Comparison of ENCODE assay signal across 23 cellular contexts in the genomic region with DNA sequence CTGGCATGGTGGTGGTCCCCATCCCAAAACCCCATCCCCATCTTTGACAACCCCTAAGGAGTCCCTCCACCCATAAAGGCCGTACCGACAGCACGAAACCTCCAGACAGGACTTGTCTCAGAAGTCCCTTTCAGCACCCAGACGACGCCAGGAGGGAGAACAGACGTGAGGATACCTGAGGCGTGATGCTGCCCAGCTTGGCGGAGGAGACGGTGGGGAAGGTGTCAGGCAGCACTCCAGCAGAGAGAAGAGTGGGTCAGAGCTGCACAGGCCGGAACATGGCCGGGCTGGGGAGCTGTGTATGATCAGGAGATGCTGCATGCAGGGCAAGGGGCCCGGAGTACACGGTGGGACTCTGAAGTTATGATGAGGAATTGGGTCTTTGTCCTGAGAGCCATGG.
"Had no signal": no experiment of that assay in that cellular context is flagged by ENCODE, and none has a peak within 500 bp of the region (broad histone marks: within the 10 kb centered on the region; RNA-seq: fewer than 3 reads in every experiment).

No MANE protein-coding gene starts in this region.

- H3K4me1 ChIP-seq: gastroesophageal sphincter, heart left ventricle, left ventricle myocardium inferior, lower lobe of right lung, pancreas, right atrium auricular region, transverse colon, vagina had no signal

- H3K9me3 Mint-ChIP-seq: natural killer cell; stimulated activated naive B cell treated with anti-CD40 and anti-IgM and Interleukin-4, amounts not matched to agents 10 μg/mL and 1 μg/mL and 100 μg/mL, for 72 hours; stimulated activated naive CD8-positive, alpha-beta T cell treated with anti-CD3 and anti-CD28 coated beads, Interleukin-15, Interleukin-2, amounts not matched to agents 100 ng/mL and 50 ng/mL, for 24 hours had no signal

- H3K9me3 ChIP-seq: gastroesophageal sphincter, heart left ventricle, left ventricle myocardium inferior, lower lobe of right lung, neutrophil, pancreas, prostate gland, right atrium auricular region, transverse colon, vagina had no signal

- H3K27ac Mint-ChIP-seq: natural killer cell; stimulated activated naive B cell treated with anti-CD40 and anti-IgM and Interleukin-4, amounts not matched to agents 10 μg/mL and 1 μg/mL and 100 μg/mL, for 72 hours; stimulated activated naive CD8-positive, alpha-beta T cell treated with anti-CD3 and anti-CD28 coated beads, Interleukin-15, Interleukin-2, amounts not matched to agents 100 ng/mL and 50 ng/mL, for 24 hours had no signal

- H3K4me3 ChIP-seq: dorsolateral prefrontal cortex, gastroesophageal sphincter, heart left ventricle, hepatocyte, left ventricle myocardium inferior, lower lobe of right lung, pancreas, prostate gland, right atrium auricular region, transverse colon, vagina had no signal

- H3K36me3 ChIP-seq: gastroesophageal sphincter, heart left ventricle, left ventricle myocardium inferior, lower lobe of right lung, neutrophil, pancreas, prostate gland, right atrium auricular region, transverse colon, vagina had no signal

- H3K4me3 Mint-ChIP-seq: natural killer cell; stimulated activated naive B cell treated with anti-CD40 and anti-IgM and Interleukin-4, amounts not matched to agents 10 μg/mL and 1 μg/mL and 100 μg/mL, for 72 hours; stimulated activated naive CD8-positive, alpha-beta T cell treated with anti-CD3 and anti-CD28 coated beads, Interleukin-15, Interleukin-2, amounts not matched to agents 100 ng/mL and 50 ng/mL, for 24 hours had no signal

- H3K36me3 Mint-ChIP-seq: natural killer cell; stimulated activated naive B cell treated with anti-CD40 and anti-IgM and Interleukin-4, amounts not matched to agents 10 μg/mL and 1 μg/mL and 100 μg/mL, for 72 hours had no signal

- H3K27ac ChIP-seq: epithelial cell of prostate, gastroesophageal sphincter, heart left ventricle, hepatocyte, left ventricle myocardium inferior, lower lobe of right lung, neutrophil, pancreas, prostate gland, right atrium auricular region, transverse colon, vagina had no signal

- H3K27me3 ChIP-seq: dorsolateral prefrontal cortex, pancreas, right atrium auricular region, vagina had no signal

- ATAC-seq: esophagus mucosa; gastroesophageal sphincter; heart left ventricle; left cardiac atrium; lower lobe of right lung; natural killer cell; pancreas; sciatic nerve; stimulated activated naive B cell treated with anti-CD40 and anti-IgM and Interleukin-4, amounts not matched to agents 10 μg/mL and 1 μg/mL and 100 μg/mL, for 72 hours had no signal

- DNase-seq: cerebellar nuclear complex; effector CD4-positive, alpha-beta T cell; foreskin fibroblast; heart left ventricle; left cardiac atrium; left ventricle myocardium inferior; lower lobe of right lung; natural killer cell; stimulated activated CD4-positive, alpha-beta T cell treated with anti-CD3 and anti-CD28 coated beads, Interleukin-4, amount 100 ng/mL, for 4 hours; stimulated activated naive B cell treated with anti-CD40 and anti-IgM and Interleukin-4, amounts not matched to agents 10 μg/mL and 1 μg/mL and 100 μg/mL, for 72 hours; transverse colon had no signal

- H3K4me1 Mint-ChIP-seq: natural killer cell; stimulated activated naive B cell treated with anti-CD40 and anti-IgM and Interleukin-4, amounts not matched to agents 10 μg/mL and 1 μg/mL and 100 μg/mL, for 72 hours had no signal
